ENCODE assay signal across 3 cellular contexts in genomic region chr2:189527812-189528591, GRCh38.
TF ChIP-seq lines count a peak whose summit lies in the region.

No MANE protein-coding gene starts in this region.

TF ChIP-seq in SK-N-SH, 30 proteins besides CTCF, POLR2A, EP300 and RAD21 (continued from another document):
- TF ChIP-seq NFIC (IDR thresholded peaks at IDR 0.05; ENCODE audit: borderline replicate concordance) (no peak), USF2 (IDR thresholded peaks at IDR 0.05; ENCODE audit: borderline replicate concordance, low read depth, low read length) (no peak), RXRA (IDR thresholded peaks at IDR 0.05; ENCODE audit: borderline replicate concordance, low read depth) (no peak), RFX5 (IDR thresholded peaks at IDR 0.05; ENCODE audit: low read length) (no peak), SIN3A (IDR thresholded peaks at IDR 0.05; ENCODE audit: borderline replicate concordance, low read depth, low read length) (no peak), MAX (IDR thresholded peaks at IDR 0.05; ENCODE audit: low read depth) (no peak), JUND (IDR thresholded peaks at IDR 0.05) (no peak), FOSL2 (IDR thresholded peaks at IDR 0.05; ENCODE audit: borderline replicate concordance, low read depth) (no peak), TCF12 (IDR thresholded peaks at IDR 0.05) (no peak), POLR2AphosphoS5 (IDR thresholded peaks at IDR 0.05; ENCODE audit: low read depth, low read length) (no peak), PBX3 (IDR thresholded peaks at IDR 0.05) (no peak), GATA2 (CRISPR knock-in tag; IDR thresholded peaks at IDR 0.05) (no peak)

TF ChIP-seq in SK-N-SH treated with all-trans-retinoic acid at 6 μM for 48 hours, 23 proteins besides CTCF, POLR2A, EP300 and RAD21:
- TF ChIP-seq TSHZ2 (CRISPR knock-in tag; IDR thresholded peaks at IDR 0.05) = no peak
- no peak for TF ChIP-seq ARNTL (CRISPR knock-in tag; IDR thresholded peaks at IDR 0.05; ENCODE audit: borderline replicate concordance, low read depth)
- no peak for TF ChIP-seq ZC3H10 (CRISPR knock-in tag; IDR thresholded peaks at IDR 0.05)
- no peak for TF ChIP-seq ZFP30 (CRISPR knock-in tag; IDR thresholded peaks at IDR 0.05)
- no peak for TF ChIP-seq ESRRG (CRISPR knock-in tag; IDR thresholded peaks at IDR 0.05)
- TF ChIP-seq BACH2 (CRISPR knock-in tag; IDR thresholded peaks at IDR 0.05; ENCODE audit: borderline replicate concordance) = no peak
- TF ChIP-seq OSR1 (CRISPR knock-in tag; IDR thresholded peaks at IDR 0.05) = no peak
- TF ChIP-seq CSDC2 (CRISPR knock-in tag; IDR thresholded peaks at IDR 0.05) = no peak
- no peak for TF ChIP-seq ZNF8 (CRISPR knock-in tag; IDR thresholded peaks at IDR 0.05)
- TF ChIP-seq SNAI2 (CRISPR knock-in tag; IDR thresholded peaks at IDR 0.05) = no peak
- TF ChIP-seq ZNF70 (CRISPR knock-in tag; IDR thresholded peaks at IDR 0.05) = no peak
- TF ChIP-seq CREB5 (CRISPR knock-in tag; IDR thresholded peaks at IDR 0.05; ENCODE audit: low read depth) = no peak
- TF ChIP-seq TCF4 (CRISPR knock-in tag; IDR thresholded peaks at IDR 0.05; ENCODE audit: borderline replicate concordance) = no peak
- no peak for TF ChIP-seq PPARA (CRISPR knock-in tag; IDR thresholded peaks at IDR 0.05; ENCODE audit: borderline replicate concordance)
- TF ChIP-seq TOX (CRISPR knock-in tag; IDR thresholded peaks at IDR 0.05; ENCODE audit: borderline replicate concordance) = no peak
- TF ChIP-seq CSRNP3 (CRISPR knock-in tag; IDR thresholded peaks at IDR 0.05) = no peak
- TF ChIP-seq ZNF565 (CRISPR knock-in tag; conservative IDR thresholded peaks at IDR 0.05; ENCODE audit: low read depth) = no peak

TF ChIP-seq in endothelial cell of umbilical vein, 7 proteins besides CTCF, POLR2A, EP300 and RAD21 (continued from another document):
- no peak for TF ChIP-seq POLR2AphosphoS5 (IDR thresholded peaks at IDR 0.05; ENCODE audit: insufficient read depth, low read depth, low read length)
- TF ChIP-seq MYC (IDR thresholded peaks at IDR 0.05; ENCODE audit: low read depth, low read length) = no peak
- TF ChIP-seq MAX (IDR thresholded peaks at IDR 0.05; ENCODE audit: insufficient read depth, insufficient read length) = no peak
